ENCODE assay signal across 24 cellular contexts in genomic region chr4:107856901-107857300, GRCh38. TPM values are rescaled to one million over a fixed set of nuclear protein-coding genes. Genes with fewer than 3 reads are reported as not detected.
"Had no signal": no experiment of that assay in that cellular context is flagged by ENCODE, and none has a peak within 500 bp of the region (broad histone marks: within the 10 kb centered on the region; RNA-seq: fewer than 3 reads in every experiment).

No MANE protein-coding gene starts in this region.

- H3K4me3 ChIP-seq: ovary, sigmoid colon, stomach, tibial nerve had no signal

- H3K36me3 ChIP-seq: ovary, sigmoid colon had no signal

- DNase-seq: activated B cell treated with CpG ODN at 0.5 μM for 24 hours; activated CD4-positive, alpha-beta T cell treated with anti-CD3 and anti-CD28 coated beads, Interleukin-2, amount 50 U/mL, for 1 hour; activated CD8-positive, alpha-beta T cell treated with anti-CD3 and anti-CD28 coated beads for 36 hours; activated gamma-delta T cell treated with Interleukin-2 at 50 U/mL for 16 hours; activated naive CD4-positive, alpha-beta T cell treated with anti-CD3 and anti-CD28 coated beads, Interleukin-2, amount 50 U/mL, for 16 hours; activated T-cell treated with anti-CD3 and anti-CD28 coated beads, Interleukin-2, amount 50 U/mL, for 4 hours; amygdala; caudate nucleus; cortex of kidney; foreskin keratinocyte; left ventricle myocardium superior; naive B cell; nephron progenitor cell; ovary; retina; sigmoid colon; stimulated activated CD4-positive, alpha-beta T cell treated with anti-CD3 and anti-CD28 coated beads, Interleukin-15, amount 100 ng/mL, for 24 hours; stimulated activated CD4-positive, alpha-beta T cell treated with anti-CD3 and anti-CD28 coated beads, Interleukin-2, amount 100 ng/mL, for 24 hours; stimulated activated naive B cell treated with anti-CD40 and anti-IgM and Interleukin-4, amounts not matched to agents 10 μg/mL and 1 μg/mL and 100 μg/mL, for 72 hours; stomach; T-helper 2 cell had no signal

- H3K27ac ChIP-seq: foreskin keratinocyte, ovary, stomach, tibial nerve had no signal

- H3K27me3 ChIP-seq: foreskin keratinocyte, ovary, sigmoid colon, stomach, tibial nerve had no signal

- ATAC-seq: activated CD8-positive, alpha-beta T cell treated with anti-CD3 and anti-CD28 coated beads for 36 hours; activated T-cell treated with anti-CD3 and anti-CD28 coated beads, Interleukin-2, amount 50 U/mL, for 4 hours; activated T-helper 17 cell treated with anti-CD3 and anti-CD28 coated beads, Interleukin-2, amount 50 U/mL, for 72 hours; foreskin keratinocyte; left ventricle myocardium superior; stimulated activated naive B cell treated with anti-CD40 and anti-IgM and Interleukin-4, amounts not matched to agents 10 μg/mL and 1 μg/mL and 100 μg/mL, for 72 hours had no signal

- H3K27ac Mint-ChIP-seq: activated B cell treated with CpG ODN at 0.5 μM for 24 hours; activated CD8-positive, alpha-beta T cell treated with anti-CD3 and anti-CD28 coated beads for 36 hours; activated T-helper 17 cell treated with anti-CD3 and anti-CD28 coated beads, Interleukin-2, amount 50 U/mL, for 72 hours; naive B cell; nephron progenitor cell; progenitor cell of endocrine pancreas; stimulated activated naive B cell treated with anti-CD40 and anti-IgM and Interleukin-4, amounts not matched to agents 10 μg/mL and 1 μg/mL and 100 μg/mL, for 72 hours had no signal

- H3K9me3 Mint-ChIP-seq: activated B cell treated with CpG ODN at 0.5 μM for 24 hours; activated CD8-positive, alpha-beta T cell treated with anti-CD3 and anti-CD28 coated beads for 36 hours; activated T-cell treated with anti-CD3 and anti-CD28 coated beads, Interleukin-2, amount 50 U/mL, for 4 hours; activated T-helper 17 cell treated with anti-CD3 and anti-CD28 coated beads, Interleukin-2, amount 50 U/mL, for 72 hours; naive B cell; nephron progenitor cell; stimulated activated naive B cell treated with anti-CD40 and anti-IgM and Interleukin-4, amounts not matched to agents 10 μg/mL and 1 μg/mL and 100 μg/mL, for 72 hours had no signal

- H3K27me3 Mint-ChIP-seq: progenitor cell of endocrine pancreas had no signal

- H3K36me3 Mint-ChIP-seq: naive B cell; stimulated activated naive B cell treated with anti-CD40 and anti-IgM and Interleukin-4, amounts not matched to agents 10 μg/mL and 1 μg/mL and 100 μg/mL, for 72 hours had no signal

- H3K4me1 Mint-ChIP-seq: activated B cell treated with CpG ODN at 0.5 μM for 24 hours; activated T-helper 17 cell treated with anti-CD3 and anti-CD28 coated beads, Interleukin-2, amount 50 U/mL, for 72 hours; naive B cell; stimulated activated naive B cell treated with anti-CD40 and anti-IgM and Interleukin-4, amounts not matched to agents 10 μg/mL and 1 μg/mL and 100 μg/mL, for 72 hours had no signal

- H3K4me3 Mint-ChIP-seq: activated B cell treated with CpG ODN at 0.5 μM for 24 hours; activated CD8-positive, alpha-beta T cell treated with anti-CD3 and anti-CD28 coated beads for 36 hours; activated T-cell treated with anti-CD3 and anti-CD28 coated beads, Interleukin-2, amount 50 U/mL, for 4 hours; activated T-helper 17 cell treated with anti-CD3 and anti-CD28 coated beads, Interleukin-2, amount 50 U/mL, for 72 hours; naive B cell; nephron progenitor cell; stimulated activated naive B cell treated with anti-CD40 and anti-IgM and Interleukin-4, amounts not matched to agents 10 μg/mL and 1 μg/mL and 100 μg/mL, for 72 hours had no signal

- H3K9me3 ChIP-seq: ovary, sigmoid colon, stomach, tibial nerve had no signal

RNA-seq across cellular contexts. Expression of gene SGMS2, which starts 32.2 kb away (rescaled TPM):
- total RNA-seq: activated B cell treated with CpG ODN at 0.5 μM for 24 hours had no signal
